ENCODE assay signal across 22 cellular contexts in genomic region chr7:107810626-107811025, GRCh38. TPM values are rescaled to one million over a fixed set of nuclear protein-coding genes. Genes with fewer than 3 reads are reported as not detected.
"Had no signal": no experiment of that assay in that cellular context is flagged by ENCODE, and none has a peak within 500 bp of the region (broad histone marks: within the 10 kb centered on the region; RNA-seq: fewer than 3 reads in every experiment).

No MANE protein-coding gene starts in this region.

- H3K9me3 Mint-ChIP-seq: neural crest cell; stimulated activated memory B cell treated with anti-CD40 and anti-IgM and Interleukin-4, amounts not matched to agents 10 μg/mL and 1 μg/mL and 100 μg/mL, for 72 hours; type B pancreatic cell had no signal

- H3K4me1 Mint-ChIP-seq: neural crest cell; stimulated activated memory B cell treated with anti-CD40 and anti-IgM and Interleukin-4, amounts not matched to agents 10 μg/mL and 1 μg/mL and 100 μg/mL, for 72 hours had no signal

- H3K36me3 Mint-ChIP-seq: stimulated activated memory B cell treated with anti-CD40 and anti-IgM and Interleukin-4, amounts not matched to agents 10 μg/mL and 1 μg/mL and 100 μg/mL, for 72 hours; type B pancreatic cell had no signal

- H3K27me3 Mint-ChIP-seq: activated CD4-positive, alpha-beta T cell treated with anti-CD3 and anti-CD28 coated beads, Interleukin-2, amount 10 ng/mL, durations not matched to agents 24 days and 14 days; activated naive CD8-positive, alpha-beta T cell treated with anti-CD3 and anti-CD28 coated beads for 36 hours; progenitor cell of endocrine pancreas; T-helper 17 cell; type B pancreatic cell had no signal

- DNase-seq: activated CD4-positive, alpha-beta T cell treated with anti-CD3 and anti-CD28 coated beads, Interleukin-2, amount 10 ng/mL, durations not matched to agents 24 days and 14 days; activated gamma-delta T cell treated with Interleukin-2 at 50 U/mL for 16 hours; activated naive CD8-positive, alpha-beta T cell treated with anti-CD3 and anti-CD28 coated beads for 36 hours; amniotic stem cell; dermis blood vessel endothelial cell; effector memory CD4-positive, alpha-beta T cell; foreskin fibroblast; left lung; midbrain; stimulated activated CD4-positive, alpha-beta T cell treated with anti-CD3 and anti-CD28 coated beads, Interleukin-2, amount 100 ng/mL, for 48 hours; T-helper 17 cell; testis; WERI-Rb-1 had no signal

- H3K27ac Mint-ChIP-seq: activated CD4-positive, alpha-beta T cell treated with anti-CD3 and anti-CD28 coated beads, Interleukin-2, amount 10 ng/mL, durations not matched to agents 24 days and 14 days; activated naive CD8-positive, alpha-beta T cell treated with anti-CD3 and anti-CD28 coated beads for 36 hours; progenitor cell of endocrine pancreas; stimulated activated memory B cell treated with anti-CD40 and anti-IgM and Interleukin-4, amounts not matched to agents 10 μg/mL and 1 μg/mL and 100 μg/mL, for 72 hours; T-helper 17 cell; type B pancreatic cell had no signal

- ATAC-seq: left lung; stimulated activated memory B cell treated with anti-CD40 and anti-IgM and Interleukin-4, amounts not matched to agents 10 μg/mL and 1 μg/mL and 100 μg/mL, for 72 hours; T-helper 17 cell had no signal

- H3K4me3 Mint-ChIP-seq: activated CD4-positive, alpha-beta T cell treated with anti-CD3 and anti-CD28 coated beads, Interleukin-2, amount 10 ng/mL, durations not matched to agents 24 days and 14 days; activated naive CD8-positive, alpha-beta T cell treated with anti-CD3 and anti-CD28 coated beads for 36 hours; neural crest cell; stimulated activated memory B cell treated with anti-CD40 and anti-IgM and Interleukin-4, amounts not matched to agents 10 μg/mL and 1 μg/mL and 100 μg/mL, for 72 hours; T-helper 17 cell; type B pancreatic cell had no signal

RNA-seq across cellular contexts. Expression of gene SLC26A3, which starts 7.6 kb away (rescaled TPM):
- total RNA-seq: activated CD4-positive, alpha-beta T cell treated with anti-CD3 and anti-CD28 coated beads, Interleukin-2, amount 10 ng/mL, durations not matched to agents 24 days and 14 days; activated CD8-positive, alpha-beta memory T cell treated with anti-CD3 and anti-CD28 coated beads for 36 hours; activated naive CD8-positive, alpha-beta T cell treated with anti-CD3 and anti-CD28 coated beads for 36 hours; dermis blood vessel endothelial cell; kidney epithelial cell; left lung; lung microvascular endothelial cell; neural crest cell; osteoblast; skeletal muscle tissue; T-helper 17 cell had no signal
